8 cellular contexts compared by ENCODE assay signal in the genomic region with DNA sequence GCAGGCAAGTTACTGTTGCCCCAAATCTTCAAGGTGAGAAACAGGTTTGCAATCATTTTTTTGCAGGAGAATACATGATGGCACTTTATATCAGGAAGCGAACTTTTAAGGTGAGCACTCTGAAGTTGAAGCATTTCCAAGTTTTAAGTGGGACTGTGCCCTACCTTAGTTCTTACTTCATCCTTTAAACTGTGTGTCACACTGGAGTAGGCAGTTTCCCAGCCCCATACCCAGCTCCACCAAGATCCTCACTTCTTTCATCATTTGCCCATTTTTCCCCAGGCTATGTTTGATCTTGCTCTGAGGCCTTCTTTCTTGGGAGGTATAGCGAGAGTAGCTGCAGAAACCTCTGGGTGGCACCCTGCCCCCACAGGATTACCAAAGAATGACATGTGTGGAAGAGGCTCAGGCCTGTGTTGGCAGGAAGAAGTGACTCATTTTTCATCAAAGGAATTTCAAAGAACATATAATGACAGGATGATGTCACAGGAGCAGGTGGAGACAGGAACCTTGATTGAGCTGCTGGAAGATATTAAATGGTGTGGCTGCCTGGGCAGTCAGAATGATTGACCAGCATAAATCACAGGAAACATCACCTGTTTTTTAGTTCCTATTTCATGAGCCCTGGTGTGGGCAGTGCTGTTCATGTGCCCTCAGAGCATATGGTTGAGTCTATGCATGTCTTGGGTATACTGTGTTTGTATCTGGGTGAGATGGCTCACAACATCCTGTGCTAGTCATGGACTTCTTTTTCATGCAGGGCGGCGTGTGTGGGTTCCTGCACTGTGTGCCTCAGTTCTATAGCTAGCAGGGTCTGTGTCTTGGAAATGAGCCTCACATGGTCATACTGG. TPM values are rescaled to one million over a fixed set of nuclear protein-coding genes. Genes with fewer than 3 reads are reported as not detected.
DNase-seq lines count a peak whose midpoint lies in the region; ATAC-seq and TF ChIP-seq lines count a peak whose summit lies in the region.

No MANE protein-coding gene starts in this region.

- H3K4me1 ChIP-seq in rectal smooth muscle tissue (ENCODE audit: control insufficient read depth, insufficient read depth, low read length), result peaks cover 13% of the 10 kb centered on the region

- H3K4me3 Mint-ChIP-seq in activated T-cell treated with anti-CD3 and anti-CD28 coated beads, Interleukin-2, amount 50 U/mL, for 4 hours, result peak overlapping the region; percentile 58

- no peaks in the 10 kb centered on the region for H3K9me3 Mint-ChIP-seq in activated T-cell treated with anti-CD3 and anti-CD28 coated beads, Interleukin-2, amount 50 U/mL, for 4 hours

- TF ChIP-seq CTCF in GM06990 (IDR thresholded peaks at IDR 0.05; ENCODE audit: insufficient read depth, low read length, poor library complexity, severe bottlenecking) (peak; percentile 63), fibroblast of villous mesenchyme (IDR thresholded peaks at IDR 0.05; ENCODE audit: insufficient read depth, low read depth, low read length) (peak; percentile 38)

- H3K27ac ChIP-seq in rectal smooth muscle tissue (ENCODE audit: low read depth, low read length), result peak overlapping the region; percentile 21

- H3K36me3 ChIP-seq in GM06990 (ENCODE audit: control insufficient read depth, insufficient read depth, low read length) (no peaks in the 10 kb centered on the region), rectal smooth muscle tissue (ENCODE audit: control insufficient read depth, insufficient read depth, low read length) (no peaks in the 10 kb centered on the region)

- peak; percentile 83 to 84 for ATAC-seq in activated T-cell treated with anti-CD3 and anti-CD28 coated beads, Interleukin-2, amount 50 U/mL, for 4 hours
- ATAC-seq in GM18870 (IDR thresholded peaks at IDR 0.05; ENCODE audit: unreplicated experiment), result no peak
- no peak for ATAC-seq in HG02852 (IDR thresholded peaks at IDR 0.05; ENCODE audit: unreplicated experiment)

- no peaks in the 10 kb centered on the region for H3K36me3 Mint-ChIP-seq in activated T-cell treated with anti-CD3 and anti-CD28 coated beads, Interleukin-2, amount 50 U/mL, for 4 hours (ENCODE audit: insufficient read depth)

- H3K27me3 ChIP-seq in GM06990 (replicated peaks; ENCODE audit: control insufficient read depth, insufficient read depth, low read length), result no peaks in the 10 kb centered on the region
- no peaks in the 10 kb centered on the region for H3K27me3 ChIP-seq in rectal smooth muscle tissue (ENCODE audit: control insufficient read depth, insufficient read depth, low read length)

- H3K4me3 ChIP-seq in GM06990 (replicated peaks; ENCODE audit: low read depth, low read length), result no peak overlapping the region
- H3K4me3 ChIP-seq in fibroblast of villous mesenchyme (ENCODE audit: low read depth, low read length), result no peak overlapping the region
- H3K4me3 ChIP-seq in rectal smooth muscle tissue (ENCODE audit: low read length), result no peak overlapping the region

- peaks cover 45% of the 10 kb centered on the region for H3K4me1 Mint-ChIP-seq in activated T-cell treated with anti-CD3 and anti-CD28 coated beads, Interleukin-2, amount 50 U/mL, for 4 hours (ENCODE audit: low read depth)

- DNase-seq in GM06990 (ENCODE audit: extremely low read depth, insufficient read length), result no peak
- DNase-seq in HT1080 (ENCODE audit: low read depth), result peak; percentile 99
- peak; percentile 99 for DNase-seq in RKO (ENCODE audit: low spot score)
- peak; percentile 80 for DNase-seq in activated T-cell treated with anti-CD3 and anti-CD28 coated beads, Interleukin-2, amount 50 U/mL, for 4 hours
- peak; percentile 75 for DNase-seq in fibroblast of villous mesenchyme (ENCODE audit: low read depth)

- H3K9ac ChIP-seq in rectal smooth muscle tissue (ENCODE audit: low read length), result no peak overlapping the region

- no peaks in the 10 kb centered on the region for H3K27me3 Mint-ChIP-seq in activated T-cell treated with anti-CD3 and anti-CD28 coated beads, Interleukin-2, amount 50 U/mL, for 4 hours (ENCODE audit: low read depth)

RNA-seq across cellular contexts. Expression of gene MACF1, which starts 20.8 kb away (rescaled TPM):
- total RNA-seq in HT1080 (2014; rRNA removed; shearing (Covaris generic)), result 137 and 148 TPM in 2 replicates
- 54.9 and 63.9 TPM in 2 replicates for polyA plus RNA-seq in HT1080 (2015; cell fraction: cytosol; rRNA removed)
- 349 and 380 TPM in 2 replicates for polyA plus RNA-seq in HT1080 (2015; cell fraction: nucleus; rRNA removed)
- 100 to 1,000 TPM; 104 to 128 (median 120) TPM for total RNA-seq in activated T-cell treated with anti-CD3 and anti-CD28 coated beads, Interleukin-2, amount 50 U/mL, for 4 hours
- 409 and 554 TPM in 2 replicates for total RNA-seq in fibroblast of villous mesenchyme

Comparison
In these comparisons a context has a peak if more than half of its experiments do, and no peak if none do; other contexts are left out.
1. ATAC-seq: peak in activated T-cell treated with anti-CD3 and anti-CD28 coated beads, Interleukin-2, amount 50 U/mL, for 4 hours (2 of 2); none in GM18870 (single experiment) and HG02852 (single experiment).